ENCODE assay signal across 20 cellular contexts in genomic region chr6:136262940-136263339, GRCh38. TPM values are rescaled to one million over a fixed set of nuclear protein-coding genes. Genes with fewer than 3 reads are reported as not detected.
DNase-seq lines count a peak whose midpoint lies in the region; ATAC-seq lines count a peak whose summit lies in the region.
"Had no signal": no experiment of that assay in that cellular context is flagged by ENCODE, and none has a peak within 500 bp of the region (broad histone marks: within the 10 kb centered on the region; RNA-seq: fewer than 3 reads in every experiment).

No MANE protein-coding gene starts in this region.

- no peaks in the 10 kb centered on the region for H3K27me3 ChIP-seq in CD8-positive, alpha-beta memory T cell (ENCODE audit: insufficient read depth, low read length, poor library complexity, severe bottlenecking)
- H3K27me3 ChIP-seq: BLaER1 had no signal

- no peak for ATAC-seq in activated naive CD8-positive, alpha-beta T cell treated with anti-CD3 and anti-CD28 coated beads, Interleukin-2, amount 50 U/mL, for 24 hours
- ATAC-seq in GM21528 (IDR thresholded peaks at IDR 0.05; ENCODE audit: low FRiP score, unreplicated experiment) = no peak
- ATAC-seq: GM23338 had no signal

- peak overlapping the region; percentile 2 for H3K27ac Mint-ChIP-seq in activated naive CD8-positive, alpha-beta T cell
- H3K27ac Mint-ChIP-seq in activated naive CD8-positive, alpha-beta T cell treated with anti-CD3 and anti-CD28 coated beads, Interleukin-2, amount 50 U/mL, for 24 hours = no peak overlapping the region
- H3K27ac Mint-ChIP-seq in CD8-positive, alpha-beta memory T cell = peak overlapping the region in 5 of 8 donors; percentile 3 to 47 (median 22)
- H3K27ac Mint-ChIP-seq in IgD-negative memory B cell (peak overlapping the region in 2 of 3 donors; percentile 6 to 31), immature natural killer cell (peak overlapping the region in 4 of 6 donors; percentile 0 to 23 (median 14))
- H3K27ac Mint-ChIP-seq: GM23338 had no signal

- no peak overlapping the region for H3K4me3 ChIP-seq in CD8-positive, alpha-beta memory T cell (ENCODE audit: low read length)
- H3K4me3 ChIP-seq: BLaER1, GM23338 had no signal

- no peak overlapping the region for H3K27ac ChIP-seq in CD8-positive, alpha-beta memory T cell (ENCODE audit: low read depth, low read length)
- H3K27ac ChIP-seq: BLaER1, KMS-11, RWPE1 had no signal

- no peaks in the 10 kb centered on the region for H3K9me3 ChIP-seq in CD8-positive, alpha-beta memory T cell (ENCODE audit: low read length)
- H3K9me3 ChIP-seq: BLaER1 had no signal

- H3K9me3 Mint-ChIP-seq in activated naive CD8-positive, alpha-beta T cell (ENCODE audit: low read depth) = no peaks in the 10 kb centered on the region
- no peaks in the 10 kb centered on the region for H3K9me3 Mint-ChIP-seq in activated naive CD8-positive, alpha-beta T cell treated with anti-CD3 and anti-CD28 coated beads, Interleukin-2, amount 50 U/mL, for 24 hours
- no peaks in the 10 kb centered on the region for H3K9me3 Mint-ChIP-seq in CD8-positive, alpha-beta memory T cell
- H3K9me3 Mint-ChIP-seq in IgD-negative memory B cell = no peaks in the 10 kb centered on the region
- no peaks in the 10 kb centered on the region for H3K9me3 Mint-ChIP-seq in immature natural killer cell
- H3K9me3 Mint-ChIP-seq: GM23338 had no signal

- peaks cover 81% of the 10 kb centered on the region for H3K36me3 ChIP-seq in CD8-positive, alpha-beta memory T cell (ENCODE audit: insufficient read depth, low read length)

- H3K4me3 Mint-ChIP-seq in activated naive CD8-positive, alpha-beta T cell = no peak overlapping the region
- H3K4me3 Mint-ChIP-seq in activated naive CD8-positive, alpha-beta T cell treated with anti-CD3 and anti-CD28 coated beads, Interleukin-2, amount 50 U/mL, for 24 hours = no peak overlapping the region
- no peak overlapping the region for H3K4me3 Mint-ChIP-seq in CD8-positive, alpha-beta memory T cell
- H3K4me3 Mint-ChIP-seq in IgD-negative memory B cell = peak overlapping the region in 1 of 4 donors; percentile 7
- H3K4me3 Mint-ChIP-seq in immature natural killer cell = no peak overlapping the region
- H3K4me3 Mint-ChIP-seq: CD4-positive, alpha-beta memory T cell; GM23338 had no signal

- POLR2A ChIA-PET in CD8-positive, alpha-beta memory T cell (lab: Charles Lee) = no interaction called here

- peaks cover 38% of the 10 kb centered on the region for H3K4me1 Mint-ChIP-seq in activated naive CD8-positive, alpha-beta T cell (ENCODE audit: low read depth)
- peaks cover 17% of the 10 kb centered on the region for H3K4me1 Mint-ChIP-seq in activated naive CD8-positive, alpha-beta T cell treated with anti-CD3 and anti-CD28 coated beads, Interleukin-2, amount 50 U/mL, for 24 hours
- H3K4me1 Mint-ChIP-seq in CD8-positive, alpha-beta memory T cell = peaks cover 33 to 54% (median 48%) of the 10 kb centered on the region in 3 donors
- H3K4me1 Mint-ChIP-seq in IgD-negative memory B cell (peaks cover 7 to 16% (median 7%) of the 10 kb centered on the region in 3 donors), immature natural killer cell (peaks cover 13 to 68% of the 10 kb centered on the region in 2 donors)
- H3K4me1 Mint-ChIP-seq: GM23338 had no signal

- DNase-seq in activated naive CD8-positive, alpha-beta T cell treated with anti-CD3 and anti-CD28 coated beads, Interleukin-2, amount 50 U/mL, for 24 hours = no peak
- no peak for DNase-seq in CD8-positive, alpha-beta memory T cell
- DNase-seq in immature natural killer cell (no peak), middle frontal gyrus (ENCODE audit: extremely low spot score, low spot score) (no peak)
- DNase-seq: CD4-positive, alpha-beta memory T cell; DND-41; HCEC 1CT; NCI-H1105; NCI-H2029 treated with DMSO at 0.1 percent for 48 hours; NCI-H226; NCI-H510A treated with DMSO at 0.1 percent for 48 hours; NCI-H748 treated with DMSO at 0.1 percent for 48 hours; SIG-M5 had no signal

- no peaks in the 10 kb centered on the region for H3K4me1 ChIP-seq in CD8-positive, alpha-beta memory T cell (ENCODE audit: insufficient read depth, low read length)
- H3K4me1 ChIP-seq: BLaER1 had no signal

- CTCF ChIA-PET in CD8-positive, alpha-beta memory T cell (lab: Charles Lee) = no interaction called here

- no peaks in the 10 kb centered on the region for H3K27me3 Mint-ChIP-seq in activated naive CD8-positive, alpha-beta T cell
- no peaks in the 10 kb centered on the region for H3K27me3 Mint-ChIP-seq in activated naive CD8-positive, alpha-beta T cell treated with anti-CD3 and anti-CD28 coated beads, Interleukin-2, amount 50 U/mL, for 24 hours
- no peaks in the 10 kb centered on the region for H3K27me3 Mint-ChIP-seq in CD8-positive, alpha-beta memory T cell
- H3K27me3 Mint-ChIP-seq in IgD-negative memory B cell = no peaks in the 10 kb centered on the region
- peaks cover 0 to 12% (median 3%) of the 10 kb centered on the region in 3 donors for H3K27me3 Mint-ChIP-seq in immature natural killer cell (ENCODE audit: low read depth in 3 of 3)
- H3K27me3 Mint-ChIP-seq: CD4-positive, alpha-beta memory T cell had no signal

- H3K36me3 Mint-ChIP-seq in activated naive CD8-positive, alpha-beta T cell = peaks cover 12% of the 10 kb centered on the region
- peaks cover 83% of the 10 kb centered on the region for H3K36me3 Mint-ChIP-seq in activated naive CD8-positive, alpha-beta T cell treated with anti-CD3 and anti-CD28 coated beads, Interleukin-2, amount 50 U/mL, for 24 hours (ENCODE audit: low read depth)
- H3K36me3 Mint-ChIP-seq in CD8-positive, alpha-beta memory T cell = peaks cover 6 to 98% (median 27%) of the 10 kb centered on the region in 3 donors
- H3K36me3 Mint-ChIP-seq in IgD-negative memory B cell = peaks cover 1% of the 10 kb centered on the region
- peaks cover 10 to 40% (median 31%) of the 10 kb centered on the region in 3 donors for H3K36me3 Mint-ChIP-seq in immature natural killer cell

RNA-seq across cellular contexts. Expression of gene MTFR2, which starts 12.8 kb away (rescaled TPM):
- total RNA-seq in CD8-positive, alpha-beta memory T cell = 10 to 100 TPM; 18.8 to 21.7 TPM
- 0.69 TPM for polyA plus RNA-seq in CD8-positive, alpha-beta memory T cell
- polyA plus RNA-seq in IgD-negative memory B cell = 1.5 TPM
- under 1 TPM in 2 of 3 donors, not detected in 1; 0.51 to 0.62 TPM for polyA plus RNA-seq in immature natural killer cell

RNA-seq across cellular contexts. Expression of gene BCLAF1, which starts 26.7 kb away (rescaled TPM):
- 100 to 1,000 TPM; 247 to 269 TPM for total RNA-seq in CD8-positive, alpha-beta memory T cell
- polyA plus RNA-seq in CD8-positive, alpha-beta memory T cell = 130 TPM
- polyA plus RNA-seq in IgD-negative memory B cell (137 TPM), immature natural killer cell (100 to 1,000 TPM in 1 of 3 donors, 10 to 100 TPM in 2; 69.9 to 113 (median 81.5) TPM)
